14 cellular contexts compared by ENCODE assay signal in the genomic region with DNA sequence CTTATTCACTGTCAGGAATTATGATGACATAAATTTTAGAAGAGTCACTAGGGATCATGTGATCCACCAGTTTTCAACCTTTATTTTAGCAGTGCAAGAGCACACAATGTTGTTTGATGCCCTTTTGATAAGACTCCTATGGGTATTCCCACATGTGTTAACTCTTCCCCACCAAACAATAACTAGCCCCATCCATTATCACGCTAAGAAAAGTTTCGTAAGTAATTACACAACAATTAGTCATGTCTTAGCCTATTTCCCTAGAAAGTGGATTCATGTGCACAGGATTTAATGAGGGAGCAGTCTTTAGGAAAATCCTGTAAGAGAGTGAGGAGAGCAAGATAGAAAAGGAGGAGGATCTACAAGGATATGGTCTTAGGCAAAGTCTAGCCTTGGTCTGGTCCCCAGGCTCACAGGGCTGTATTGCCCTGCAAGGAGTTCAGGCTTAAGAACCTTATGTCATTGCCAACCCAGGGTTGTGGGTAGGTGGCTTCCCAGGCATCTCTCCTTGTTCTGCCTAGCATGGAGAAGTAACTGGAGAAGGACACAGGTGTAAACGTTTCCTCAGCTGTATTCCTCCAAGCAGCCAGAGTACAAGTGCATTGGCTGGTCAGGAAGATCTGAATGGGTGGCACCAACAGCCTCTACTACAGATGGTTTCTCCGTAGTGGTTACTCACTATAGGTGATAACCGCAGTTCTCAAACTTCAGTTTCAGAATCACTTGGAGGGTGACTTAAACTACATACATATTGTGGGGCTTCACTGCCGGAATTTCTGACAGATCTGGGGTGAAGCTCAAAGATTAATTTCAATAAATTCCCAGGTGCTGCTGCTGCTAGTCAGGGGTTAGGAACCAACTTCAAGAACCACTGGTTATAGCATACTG.
DNase-seq lines count a peak whose midpoint lies in the region; ATAC-seq, FAIRE-seq and TF ChIP-seq lines count a peak whose summit lies in the region.
"Had no signal": no experiment of that assay in that cellular context is flagged by ENCODE, and none has a peak within 500 bp of the region (broad histone marks: within the 10 kb centered on the region; RNA-seq: fewer than 3 reads in every experiment).

No MANE protein-coding gene starts in this region.

- TF ChIP-seq CTCF in AG09309 (IDR thresholded peaks at IDR 0.05; ENCODE audit: control insufficient read depth, insufficient read depth, low read depth, low read length, missing control alignments) (no peak), GM12878 (IDR thresholded peaks at IDR 0.05 in 2 of 3, conservative IDR thresholded peaks at IDR 0.05 in 1 of 3; ENCODE audit: control insufficient read depth in 2 of 3, extremely low read depth in 1 of 3, insufficient read depth in 1 of 3, low read depth in 3 of 3, low read length in 3 of 3) (no peak), HFFc6 (IDR thresholded peaks at IDR 0.05) (no peak)

- H3K27me3 Mint-ChIP-seq in HFFc6 (ENCODE audit: insufficient read depth) = no peaks in the 10 kb centered on the region

- in situ Hi-C loops in GM12878 (cut with MboI) = no loop called here

- H3K79me2 ChIP-seq in GM12878 (ENCODE audit: control insufficient read depth, insufficient read depth, low read length) = no peaks in the 10 kb centered on the region

- H3K4me1 Mint-ChIP-seq in HFFc6 (ENCODE audit: low read depth) = peaks cover 14% of the 10 kb centered on the region

- peak; percentile 61 for ATAC-seq in HG03196 (IDR thresholded peaks at IDR 0.05; ENCODE audit: unreplicated experiment)
- ATAC-seq in GM12878 = peak; percentile 98
- no peak for ATAC-seq in HG03159 (IDR thresholded peaks at IDR 0.05; ENCODE audit: unreplicated experiment)
- ATAC-seq in HG03045 (IDR thresholded peaks at IDR 0.05; ENCODE audit: unreplicated experiment) = no peak

- H3K36me3 Mint-ChIP-seq in HFFc6 (ENCODE audit: low read depth) = no peaks in the 10 kb centered on the region

- no peaks in the 10 kb centered on the region for H3K27me3 ChIP-seq in GM12878 (replicated peaks in 1 of 2; ENCODE audit: control insufficient read depth in 2 of 2, insufficient read depth in 2 of 2, low read length in 1 of 2)
- H3K27me3 ChIP-seq: SJCRH30, tibial artery had no signal

- SMC1A ChIA-PET in GM12878 (lab: Charles Lee; ENCODE audit: uncharacterized antibody, unreplicated experiment) = interaction anchor here (0.8 kb wide), 1 partner anchor 19 kb away, joined by 3 read pairs; no protein-coding TSS in a partner anchor

- no peaks in the 10 kb centered on the region for H3K4me1 ChIP-seq in GM12878 (ENCODE audit: control insufficient read depth, insufficient read depth, low read length)
- H3K4me1 ChIP-seq: SJCRH30 had no signal

- H3K9ac ChIP-seq in GM12878 (ENCODE audit: control insufficient read depth, insufficient read depth, low read length) = no peak overlapping the region

- peak; percentile 43 for DNase-seq in AG09309 (ENCODE audit: low read depth)
- peak; percentile 6 for DNase-seq in GM19240 (ENCODE audit: insufficient read length, low spot score)
- no peak for DNase-seq in GM12878 (ENCODE audit: low read depth, low spot score)
- DNase-seq in HFFc6 = no peak
- DNase-seq in OCI-M2 (lab: John Stamatoyannopoulos, UW; ENCODE audit: unreplicated experiment) = no peak
- DNase-seq: midbrain, NCI-H1048, NCI-H69, SJCRH30, tibial artery, WERI-Rb-1 had no signal

- RAD21 ChIA-PET in GM12878 (lab: Charles Lee; ENCODE audit: unreplicated experiment) = no interaction called here

- H3K36me3 ChIP-seq in GM12878 (ENCODE audit: control insufficient read depth in 2 of 2, insufficient read depth in 2 of 2, low read length in 1 of 2) = no peaks in the 10 kb centered on the region
- H3K36me3 ChIP-seq: SJCRH30, tibial artery, WERI-Rb-1 had no signal

- intact Hi-C loops in GM12878 (cut with micrococcal nuclease; ENCODE audit: unreplicated experiment) = loop anchor here (10.0 kb wide), 1 partner anchor 755 kb away; the partner anchor contains the start of gene CDK13

- no peak overlapping the region for H3K4me3 ChIP-seq in AG09309 (ENCODE audit: control insufficient read depth, low read depth, low read length)
- no peak overlapping the region for H3K4me3 ChIP-seq in GM12878
- H3K4me3 ChIP-seq: SJCRH30, tibial artery had no signal

- BruUV-seq in GM12878 (replicated peaks; lab: Mats Ljungman, UMichigan) = no TSS peak

- FAIRE-seq in GM12878 (lab: Jason Lieb, UNC) = no peak

- H3K9me3 Mint-ChIP-seq in HFFc6 = no peaks in the 10 kb centered on the region

- no peaks in the 10 kb centered on the region for H3K9me3 ChIP-seq in GM12878 (replicated peaks; ENCODE audit: control insufficient read depth, insufficient read depth, low read length)
- H3K9me3 ChIP-seq: SJCRH30, tibial artery had no signal

- no peak overlapping the region for H3K4me3 Mint-ChIP-seq in HFFc6

- 0% methylated on average over 6 of the region's 6 CpGs for WGBS in GM12878 (ENCODE audit: insufficient coverage, insufficient replicate concordance, low lambda C conversion rate, missing lambda C conversion rate)

- H3K27ac ChIP-seq in GM12878 (ENCODE audit: control insufficient read depth, insufficient read depth) = no peak overlapping the region
- H3K27ac ChIP-seq: SJCRH30, tibial artery, WERI-Rb-1 had no signal

- no peak for TF ChIP-seq RAD21 in GM12878 (IDR thresholded peaks at IDR 0.05; ENCODE audit: insufficient read depth, low read depth, low read length)

- CTCF ChIA-PET in GM12878 (lab: Yijun Ruan, JAX) = interaction anchor here (0.8 kb wide), 1 partner anchor 28 kb away, joined by 3 read pairs; no protein-coding TSS in a partner anchor

- H3K4me2 ChIP-seq in GM12878 (ENCODE audit: control insufficient read depth, insufficient read depth) = no peak overlapping the region

- no peaks in the 10 kb centered on the region for H4K20me1 ChIP-seq in GM12878 (ENCODE audit: control insufficient read depth, insufficient read depth)

- POLR2A ChIA-PET in GM12878 (lab: Charles Lee) = no interaction called here

- TF ChIP-seq POLR2A in GM12878 (IDR thresholded peaks at IDR 0.05; ENCODE audit: low read depth, low read length) = no peak

- no peak overlapping the region for H2AFZ ChIP-seq in GM12878 (ENCODE audit: control insufficient read depth, low read depth, low read length)

- no peak overlapping the region for H3K27ac Mint-ChIP-seq in HFFc6

- 0 out of 4 replicates have a peak, but pooled peaks of 1 of the 2 experiments have one; percentile 12 for TF ChIP-seq EP300 in GM12878 (IDR thresholded peaks at IDR 0.05; ENCODE audit: borderline replicate concordance in 1 of 2, control insufficient read depth in 1 of 2, low read depth in 2 of 2, low read length in 2 of 2)

TF ChIP-seq in GM12878, 131 proteins besides CTCF, POLR2A, EP300 and RAD21 (continues in another document):
- TF ChIP-seq BHLHE40 (IDR thresholded peaks at IDR 0.05; ENCODE audit: borderline replicate concordance in 1 of 2, low read depth in 2 of 2, low read length in 1 of 2) = peak in 1 of 2 experiments; percentile 21; a peak in 1 of 4 replicates
- TF ChIP-seq, protein P1, sequence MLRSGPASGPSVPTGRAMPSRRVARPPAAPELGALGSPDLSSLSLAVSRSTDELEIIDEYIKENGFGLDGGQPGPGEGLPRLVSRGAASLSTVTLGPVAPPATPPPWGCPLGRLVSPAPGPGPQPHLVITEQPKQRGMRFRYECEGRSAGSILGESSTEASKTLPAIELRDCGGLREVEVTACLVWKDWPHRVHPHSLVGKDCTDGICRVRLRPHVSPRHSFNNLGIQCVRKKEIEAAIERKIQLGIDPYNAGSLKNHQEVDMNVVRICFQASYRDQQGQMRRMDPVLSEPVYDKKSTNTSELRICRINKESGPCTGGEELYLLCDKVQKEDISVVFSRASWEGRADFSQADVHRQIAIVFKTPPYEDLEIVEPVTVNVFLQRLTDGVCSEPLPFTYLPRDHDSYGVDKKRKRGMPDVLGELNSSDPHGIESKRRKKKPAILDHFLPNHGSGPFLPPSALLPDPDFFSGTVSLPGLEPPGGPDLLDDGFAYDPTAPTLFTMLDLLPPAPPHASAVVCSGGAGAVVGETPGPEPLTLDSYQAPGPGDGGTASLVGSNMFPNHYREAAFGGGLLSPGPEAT (IDR thresholded peaks at IDR 0.05; ENCODE audit: low read depth) = 0 out of 2 replicates have a peak, but pooled peaks have one; percentile 24
- TF ChIP-seq, protein P2, sequence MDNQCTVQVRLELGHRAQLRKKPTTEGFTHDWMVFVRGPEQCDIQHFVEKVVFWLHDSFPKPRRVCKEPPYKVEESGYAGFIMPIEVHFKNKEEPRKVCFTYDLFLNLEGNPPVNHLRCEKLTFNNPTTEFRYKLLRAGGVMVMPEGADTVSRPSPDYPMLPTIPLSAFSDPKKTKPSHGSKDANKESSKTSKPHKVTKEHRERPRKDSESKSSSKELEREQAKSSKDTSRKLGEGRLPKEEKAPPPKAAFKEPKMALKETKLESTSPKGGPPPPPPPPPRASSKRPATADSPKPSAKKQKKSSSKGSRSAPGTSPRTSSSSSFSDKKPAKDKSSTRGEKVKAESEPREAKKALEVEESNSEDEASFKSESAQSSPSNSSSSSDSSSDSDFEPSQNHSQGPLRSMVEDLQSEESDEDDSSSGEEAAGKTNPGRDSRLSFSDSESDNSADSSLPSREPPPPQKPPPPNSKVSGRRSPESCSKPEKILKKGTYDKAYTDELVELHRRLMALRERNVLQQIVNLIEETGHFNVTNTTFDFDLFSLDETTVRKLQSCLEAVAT (IDR thresholded peaks at IDR 0.05) = peak; percentile 43; the same call in 1 of the 2 replicates
- TF ChIP-seq MTA2 (IDR thresholded peaks at IDR 0.05; ENCODE audit: low read depth) = 0 out of 2 replicates have a peak, but pooled peaks have one; percentile 23
- peak; percentile 33 to 45; a peak in 3 of 4 replicates for TF ChIP-seq IKZF2 (IDR thresholded peaks at IDR 0.05)

Comparison
In these comparisons a context has a peak if more than half of its experiments do, and no peak if none do; other contexts are left out.
1. DNase-seq: peak in AG09309 (single experiment) and GM19240 (single experiment); none in GM12878 (single experiment), HFFc6 (single experiment) and OCI-M2 (single experiment).
2. ATAC-seq: peak in HG03196 (single experiment) and GM12878 (single experiment); none in HG03159 (single experiment) and HG03045 (single experiment).